ENCODE assay signal across 9 cellular contexts in the genomic region with DNA sequence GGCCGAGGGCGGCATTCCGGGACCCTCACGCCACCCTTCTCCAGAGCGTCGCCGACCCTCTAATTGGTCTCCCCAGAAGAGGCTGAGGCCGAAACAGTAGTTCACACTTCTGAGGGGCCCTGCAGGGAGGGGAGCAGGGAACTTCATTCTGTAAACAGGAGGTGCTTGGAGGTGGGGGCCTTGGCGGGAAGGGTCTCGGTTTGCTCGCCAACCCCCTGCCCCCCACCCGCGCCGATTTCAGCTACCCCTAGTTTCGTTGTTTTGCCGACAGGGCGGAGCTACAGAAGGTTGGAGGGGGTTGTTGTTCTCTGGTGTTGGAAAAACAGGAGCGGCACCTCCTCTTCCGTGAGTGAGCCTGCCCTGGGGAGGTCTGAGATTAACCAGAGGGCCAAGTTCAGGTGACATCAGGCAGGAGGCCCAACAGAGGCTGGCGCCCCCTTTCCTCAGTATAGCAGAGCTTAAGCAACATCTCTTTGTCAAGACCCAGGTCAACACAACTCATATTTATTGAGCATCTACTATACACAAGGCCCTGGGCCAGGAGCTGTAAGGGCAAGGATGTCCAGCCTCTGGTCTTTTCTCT. TPM values are rescaled to one million over a fixed set of nuclear protein-coding genes. Genes with fewer than 3 reads are reported as not detected.
DNase-seq lines count a peak whose midpoint lies in the region; ATAC-seq, FAIRE-seq and TF ChIP-seq lines count a peak whose summit lies in the region.
"Had no signal": no experiment of that assay in that cellular context is flagged by ENCODE, and none has a peak within 500 bp of the region (broad histone marks: within the 10 kb centered on the region; RNA-seq: fewer than 3 reads in every experiment).

No MANE protein-coding gene starts in this region.

- peaks cover 35% of the 10 kb centered on the region for H3K27me3 Mint-ChIP-seq in activated CD4-positive, alpha-beta memory T cell treated with anti-CD3 and anti-CD28 coated beads, Interleukin-2, amount 10 ng/mL, durations not matched to agents 7 days and 5 days

- peak; percentile 6 for DNase-seq in HEK293T (ENCODE audit: extremely low spot score)
- no peak for DNase-seq in activated CD4-positive, alpha-beta memory T cell treated with anti-CD3 and anti-CD28 coated beads, Interleukin-2, amount 10 ng/mL, durations not matched to agents 7 days and 5 days
- DNase-seq in urothelium cell line (ENCODE audit: low spot score) = no peak
- no peak for DNase-seq in stimulated activated CD4-positive, alpha-beta T cell treated with anti-CD3 and anti-CD28 coated beads, Interleukin-12 subunit alpha, Interleukin-12 subunit beta, amount 100 ng/mL, for 4 hours
- DNase-seq in NCI-H446 (lab: John Stamatoyannopoulos, UW) = no peak

- peak overlapping the region; percentile 94 for H3K4me3 ChIP-seq in iPS-18c (ENCODE audit: insufficient read depth, low read depth, low read length)
- peak overlapping the region in 2 of 3 donors; percentile 72 to 80 for H3K4me3 ChIP-seq in skeletal muscle tissue (ENCODE audit: low read length in 3 of 3)

- H3K4me1 ChIP-seq in skeletal muscle tissue (ENCODE audit: control insufficient read depth in 3 of 3, insufficient read depth in 3 of 3, low read length in 3 of 3) = peaks cover 12 to 16% (median 15%) of the 10 kb centered on the region in 3 donors

- FAIRE-seq in urothelium cell line (lab: Jason Lieb, UNC) = no peak
- FAIRE-seq: endometrium had no signal

- no peaks in the 10 kb centered on the region for H3K36me3 Mint-ChIP-seq in activated CD4-positive, alpha-beta memory T cell treated with anti-CD3 and anti-CD28 coated beads, Interleukin-2, amount 10 ng/mL, durations not matched to agents 7 days and 5 days (ENCODE audit: low read depth)

- ATAC-seq in HG02798 (IDR thresholded peaks at IDR 0.05; ENCODE audit: poor library complexity, unreplicated experiment) = no peak

- H3K27ac ChIP-seq in skeletal muscle tissue (ENCODE audit: low read depth, low read length) = peak overlapping the region; percentile 74

- no peaks in the 10 kb centered on the region for H3K9me3 Mint-ChIP-seq in activated CD4-positive, alpha-beta memory T cell treated with anti-CD3 and anti-CD28 coated beads, Interleukin-2, amount 10 ng/mL, durations not matched to agents 7 days and 5 days

- peak overlapping the region; percentile 74 for H3K4me3 Mint-ChIP-seq in activated CD4-positive, alpha-beta memory T cell treated with anti-CD3 and anti-CD28 coated beads, Interleukin-2, amount 10 ng/mL, durations not matched to agents 7 days and 5 days

- H3K9ac ChIP-seq in skeletal muscle tissue (ENCODE audit: low read depth in 1 of 3, low read length in 3 of 3) = peak overlapping the region in 2 of 3 donors; percentile 57 to 64

- H3K27ac Mint-ChIP-seq in activated CD4-positive, alpha-beta memory T cell treated with anti-CD3 and anti-CD28 coated beads, Interleukin-2, amount 10 ng/mL, durations not matched to agents 7 days and 5 days = no peak overlapping the region

- CTCF ChIA-PET in HEK293T (lab: Yijun Ruan, JAX) = interaction anchor here (1.3 kb wide), 1 partner anchor 109 kb away, joined by 3 read pairs; a partner anchor contains a TSS
- CTCF ChIA-PET in activated CD4-positive, alpha-beta memory T cell treated with anti-CD3 and anti-CD28 coated beads, Interleukin-2, amount 10 ng/mL, durations not matched to agents 7 days and 5 days (lab: Charles Lee) = interaction anchor here (0.7 to 7.3 kb wide), 6 partner anchors 10 to 39 kb away, joined by 3 to 60 read pairs (median 4); a partner anchor contains a TSS

- no peaks in the 10 kb centered on the region for H3K36me3 ChIP-seq in skeletal muscle tissue (ENCODE audit: control insufficient read depth in 3 of 3, insufficient read depth in 3 of 3, low read length in 3 of 3)

- H3K9me3 ChIP-seq in iPS-18c (ENCODE audit: control insufficient read depth, insufficient read depth, low read length) (no peaks in the 10 kb centered on the region), skeletal muscle tissue (ENCODE audit: control insufficient read depth in 3 of 3, low read length in 3 of 3) (no peaks in the 10 kb centered on the region)

- peaks cover 11 to 17% (median 14%) of the 10 kb centered on the region in 3 donors for H3K27me3 ChIP-seq in skeletal muscle tissue (ENCODE audit: control insufficient read depth in 3 of 3, insufficient read depth in 3 of 3, low read length in 3 of 3)

- peaks cover 16% of the 10 kb centered on the region for H3K4me1 Mint-ChIP-seq in activated CD4-positive, alpha-beta memory T cell treated with anti-CD3 and anti-CD28 coated beads, Interleukin-2, amount 10 ng/mL, durations not matched to agents 7 days and 5 days

- POLR2A ChIA-PET in HEK293T (lab: Yijun Ruan, JAX) = interaction anchor here (1.0 to 7.3 kb wide), 5 partner anchors 10 to 263 kb away, joined by 3 to 65 read pairs (median 6); a partner anchor contains a TSS
- POLR2A ChIA-PET in activated CD4-positive, alpha-beta memory T cell treated with anti-CD3 and anti-CD28 coated beads, Interleukin-2, amount 10 ng/mL, durations not matched to agents 7 days and 5 days (lab: Charles Lee) = interaction anchor here (0.9 to 4.5 kb wide), 3 partner anchors 23 to 35 kb away, joined by 3 to 36 read pairs (median 3); a partner anchor contains a TSS

TF ChIP-seq in HEK293T, 16 proteins besides CTCF, POLR2A, EP300 and RAD21:
- TF ChIP-seq NFRKB (IDR thresholded peaks at IDR 0.05) (no peak), LEF1 (IDR thresholded peaks at IDR 0.05; ENCODE audit: borderline replicate concordance) (no peak), SUZ12 (IDR thresholded peaks at IDR 0.05) (no peak), SP1 (IDR thresholded peaks at IDR 0.05) (no peak), FOXK2 (IDR thresholded peaks at IDR 0.05) (no peak), CTBP1 (IDR thresholded peaks at IDR 0.05; ENCODE audit: borderline replicate concordance) (no peak), ZNF384 (IDR thresholded peaks at IDR 0.05) (no peak), L3MBTL2 (conservative IDR thresholded peaks at IDR 0.05) (no peak), TARDBP (IDR thresholded peaks at IDR 0.05) (no peak), ARNT (IDR thresholded peaks at IDR 0.05) (no peak), FOXM1 (IDR thresholded peaks at IDR 0.05; ENCODE audit: borderline replicate concordance) (no peak), HDGF (IDR thresholded peaks at IDR 0.05; ENCODE audit: borderline replicate concordance) (no peak), BHLHE40 (IDR thresholded peaks at IDR 0.05; ENCODE audit: borderline replicate concordance) (no peak), FOXA1 (IDR thresholded peaks at IDR 0.05) (no peak), ELF4 (IDR thresholded peaks at IDR 0.05) (no peak)
- TF ChIP-seq, protein P1, sequence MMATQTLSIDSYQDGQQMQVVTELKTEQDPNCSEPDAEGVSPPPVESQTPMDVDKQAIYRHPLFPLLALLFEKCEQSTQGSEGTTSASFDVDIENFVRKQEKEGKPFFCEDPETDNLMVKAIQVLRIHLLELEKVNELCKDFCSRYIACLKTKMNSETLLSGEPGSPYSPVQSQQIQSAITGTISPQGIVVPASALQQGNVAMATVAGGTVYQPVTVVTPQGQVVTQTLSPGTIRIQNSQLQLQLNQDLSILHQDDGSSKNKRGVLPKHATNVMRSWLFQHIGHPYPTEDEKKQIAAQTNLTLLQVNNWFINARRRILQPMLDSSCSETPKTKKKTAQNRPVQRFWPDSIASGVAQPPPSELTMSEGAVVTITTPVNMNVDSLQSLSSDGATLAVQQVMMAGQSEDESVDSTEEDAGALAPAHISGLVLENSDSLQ (IDR thresholded peaks at IDR 0.05) = no peak

RNA-seq across cellular contexts. Expression of a gene that starts 0.7 kb away (rescaled TPM):
- 1 to 10 TPM; 2.3 to 2.5 TPM for total RNA-seq in activated CD4-positive, alpha-beta memory T cell treated with anti-CD3 and anti-CD28 coated beads, Interleukin-2, amount 10 ng/mL, durations not matched to agents 7 days and 5 days
- total RNA-seq in skeletal muscle tissue = 154 TPM

RNA-seq across cellular contexts. Expression of a gene that starts 23.7 kb away (rescaled TPM):
- total RNA-seq in activated CD4-positive, alpha-beta memory T cell treated with anti-CD3 and anti-CD28 coated beads, Interleukin-2, amount 10 ng/mL, durations not matched to agents 7 days and 5 days = 100 to 1,000 TPM; 242 to 243 TPM
- 53.8 TPM for total RNA-seq in skeletal muscle tissue

RNA-seq across cellular contexts. Expression of a gene that starts 35.8 kb away (rescaled TPM):
- total RNA-seq in activated CD4-positive, alpha-beta memory T cell treated with anti-CD3 and anti-CD28 coated beads, Interleukin-2, amount 10 ng/mL, durations not matched to agents 7 days and 5 days = 1,000 to 10,000 TPM; 3,981 to 4,002 TPM
- 4,392 TPM for total RNA-seq in skeletal muscle tissue

RNA-seq across cellular contexts. Expression of a gene that starts 37.4 kb away (rescaled TPM):
- 10 to 100 TPM in 1 of 2 experiments, 1 to 10 TPM in 1; 8.0 to 10.3 TPM for total RNA-seq in activated CD4-positive, alpha-beta memory T cell treated with anti-CD3 and anti-CD28 coated beads, Interleukin-2, amount 10 ng/mL, durations not matched to agents 7 days and 5 days
- total RNA-seq in skeletal muscle tissue = 5.7 TPM

RNA-seq across cellular contexts. Expression of a gene that starts 38.9 kb away (rescaled TPM):
- 10 to 100 TPM; 30.4 to 35.0 TPM for total RNA-seq in activated CD4-positive, alpha-beta memory T cell treated with anti-CD3 and anti-CD28 coated beads, Interleukin-2, amount 10 ng/mL, durations not matched to agents 7 days and 5 days
- total RNA-seq in skeletal muscle tissue = 36.5 TPM

Comparison
In these comparisons a context has a peak if more than half of its experiments do, and no peak if none do; other contexts are left out.
1. RNA of a gene that starts 0.7 kb away (total RNA-seq): 154 TPM in skeletal muscle tissue (single experiment); 2.3 to 2.5 TPM in activated CD4-positive, alpha-beta memory T cell treated with anti-CD3 and anti-CD28 coated beads, Interleukin-2, amount 10 ng/mL, durations not matched to agents 7 days and 5 days; every median in the first group is over 10 times any median in the second.